19 cellular contexts compared by ENCODE assay signal in genomic region chr16:74291577-74292208, GRCh38. TPM values are rescaled to one million over a fixed set of nuclear protein-coding genes. Genes with fewer than 3 reads are reported as not detected.
DNase-seq lines count a peak whose midpoint lies in the region; ATAC-seq, FAIRE-seq and TF ChIP-seq lines count a peak whose summit lies in the region.
"Had no signal": no experiment of that assay in that cellular context is flagged by ENCODE, and none has a peak within 500 bp of the region (broad histone marks: within the 10 kb centered on the region; RNA-seq: fewer than 3 reads in every experiment).

No MANE protein-coding gene starts in this region.

- no peak overlapping the region for H3K9ac ChIP-seq in HepG2 (ENCODE audit: insufficient read depth, low read depth, low read length)

- no peaks in the 10 kb centered on the region for H3K9me2 ChIP-seq in DOHH2 (replicated peaks; ENCODE audit: control insufficient read depth, low read length)

- intact Hi-C loops in HepG2 (cut with micrococcal nuclease; ENCODE audit: unreplicated experiment): no loop called here

- TF ChIP-seq EP300 in HepG2 (IDR thresholded peaks at IDR 0.05; ENCODE audit: low read depth in 2 of 2, low read length in 2 of 2): no peak
- TF ChIP-seq EP300 in HepG2 (CRISPR knock-in tag; IDR thresholded peaks at IDR 0.05; ENCODE audit: borderline replicate concordance): no peak

- H3K27me3 ChIP-seq in DOHH2 (ENCODE audit: control insufficient read depth, low read length) (no peaks in the 10 kb centered on the region), MG63 (no peaks in the 10 kb centered on the region), esophagus (ENCODE audit: control insufficient read depth in 1 of 2, insufficient read depth in 2 of 2, low read length in 2 of 2) (no peaks in the 10 kb centered on the region), HepG2 (ENCODE audit: control insufficient read depth in 1 of 2, insufficient read depth in 2 of 2, low read length in 2 of 2) (no peaks in the 10 kb centered on the region; a peak in 1 of 5 replicates)
- H3K27me3 ChIP-seq: cardiac muscle cell, gastrocnemius medialis had no signal

- H3K27ac ChIP-seq in DOHH2 (ENCODE audit: low read depth, low read length) (no peak overlapping the region), esophagus (ENCODE audit: low read depth in 2 of 2, low read length in 1 of 2) (peak overlapping the region; percentile 21 to 38), HepG2 (ENCODE audit: extremely low read length, insufficient read depth, low read length) (no peak overlapping the region)
- H3K27ac ChIP-seq: cardiac muscle cell, gastrocnemius medialis, HL-60 had no signal

- H3K4me1 ChIP-seq in DOHH2 (ENCODE audit: control insufficient read depth, low read length) (peaks cover 26% of the 10 kb centered on the region), esophagus (ENCODE audit: control insufficient read depth in 2 of 2, insufficient read depth in 2 of 2, low read length in 1 of 2) (peaks cover 0 to 4% of the 10 kb centered on the region in 2 donors), HepG2 (ENCODE audit: insufficient read depth, low read length) (peaks cover 14% of the 10 kb centered on the region)

- WGBS in esophagus, 2 donors: 83 to 89% methylated on average over 1 of the region's 1 CpG
- WGBS in HepG2 (ENCODE audit: low lambda C conversion rate): 61% methylated on average over 1 of the region's 1 CpG

- H3K4me1 Mint-ChIP-seq in activated T-cell treated with anti-CD3 and anti-CD28 coated beads, Interleukin-2, amount 50 U/mL, for 24 hours (ENCODE audit: low read depth): peaks cover 15% of the 10 kb centered on the region

- H3K36me3 Mint-ChIP-seq in activated T-cell treated with anti-CD3 and anti-CD28 coated beads, Interleukin-2, amount 50 U/mL, for 24 hours (ENCODE audit: low read depth): peaks cover 30% of the 10 kb centered on the region

- no peak for TF ChIP-seq RAD21 in HepG2 (CRISPR knock-in tag; IDR thresholded peaks at IDR 0.05)

- DNase-seq in MG63: peak; percentile 76
- no peak for DNase-seq in HepG2 (ENCODE audit: low spot score)
- no peak for DNase-seq in activated T-cell treated with anti-CD3 and anti-CD28 coated beads, Interleukin-2, amount 50 U/mL, for 24 hours
- no peak for DNase-seq in NCI-H526 (lab: John Stamatoyannopoulos, UW)
- DNase-seq: activated CD8-positive, alpha-beta T cell treated with anti-CD3 and anti-CD28 coated beads for 36 hours; AML-193; COR-L47; gastrocnemius medialis; naive B cell; NCI-H1417; SHP77; T-helper 1 cell had no signal

- H2AFZ ChIP-seq in HepG2 (ENCODE audit: low read length): no peak overlapping the region

- no peaks in the 10 kb centered on the region for H4K20me1 ChIP-seq in DOHH2 (ENCODE audit: control insufficient read depth, insufficient read depth, low read depth, low read length)
- no peaks in the 10 kb centered on the region for H4K20me1 ChIP-seq in HepG2 (ENCODE audit: insufficient read depth, low read length)

- H3K36me3 ChIP-seq in DOHH2 (ENCODE audit: control insufficient read depth, low read length) (peaks cover under 1% of the 10 kb centered on the region; the same call in 1 of the 2 replicates), MG63 (no peaks in the 10 kb centered on the region), esophagus (ENCODE audit: control insufficient read depth in 2 of 2, insufficient read depth in 2 of 2, low read length in 1 of 2) (no peaks in the 10 kb centered on the region), HepG2 (replicated peaks in 1 of 2; ENCODE audit: control insufficient read depth in 1 of 2, insufficient read depth in 2 of 2, low read length in 2 of 2) (no peaks in the 10 kb centered on the region)
- H3K36me3 ChIP-seq: cardiac muscle cell, gastrocnemius medialis had no signal

- H3K27ac Mint-ChIP-seq in activated T-cell treated with anti-CD3 and anti-CD28 coated beads, Interleukin-2, amount 50 U/mL, for 24 hours: no peak overlapping the region
- H3K27ac Mint-ChIP-seq: activated CD8-positive, alpha-beta T cell treated with anti-CD3 and anti-CD28 coated beads for 36 hours; progenitor cell of endocrine pancreas had no signal

- no peak overlapping the region for H3K4me3 Mint-ChIP-seq in activated T-cell treated with anti-CD3 and anti-CD28 coated beads, Interleukin-2, amount 50 U/mL, for 24 hours
- H3K4me3 Mint-ChIP-seq: activated CD8-positive, alpha-beta T cell treated with anti-CD3 and anti-CD28 coated beads for 36 hours had no signal

- POLR2A ChIA-PET in HepG2 (lab: Yijun Ruan, JAX): no interaction called here

- CTCF ChIA-PET in HepG2 (lab: Yijun Ruan, JAX; ENCODE audit: low intra/inter-chr PET ratio, low total read pairs): no interaction called here

- BruUV-seq in HepG2 (replicated peaks; lab: Mats Ljungman, UMichigan): no TSS peak

- peaks cover 6% of the 10 kb centered on the region; the same call in 1 of the 2 replicates for H3F3A ChIP-seq in DOHH2 (ENCODE audit: control insufficient read depth, insufficient read depth)

- no peak for FAIRE-seq in HepG2 (lab: Jason Lieb, UNC)
- FAIRE-seq: H1 had no signal

- H3K79me2 ChIP-seq in DOHH2 (ENCODE audit: control insufficient read depth, low read length): peaks cover 26% of the 10 kb centered on the region
- H3K79me2 ChIP-seq in HepG2 (ENCODE audit: insufficient read depth, low read length): peaks cover 1% of the 10 kb centered on the region

- H3K4me3 ChIP-seq in DOHH2 (ENCODE audit: low read length) (no peak overlapping the region), MG63 (no peak overlapping the region), esophagus (ENCODE audit: low read depth in 1 of 2, low read length in 2 of 2) (no peak overlapping the region), HepG2 (replicated peaks in 1 of 3; ENCODE audit: insufficient read depth in 1 of 3, low read depth in 2 of 3, low read length in 3 of 3) (no peak overlapping the region)
- H3K4me3 ChIP-seq: cardiac muscle cell, gastrocnemius medialis had no signal

- H3K9me3 Mint-ChIP-seq in activated T-cell treated with anti-CD3 and anti-CD28 coated beads, Interleukin-2, amount 50 U/mL, for 24 hours: peaks cover 5% of the 10 kb centered on the region

- no peaks in the 10 kb centered on the region for H3K27me3 Mint-ChIP-seq in activated T-cell treated with anti-CD3 and anti-CD28 coated beads, Interleukin-2, amount 50 U/mL, for 24 hours
- H3K27me3 Mint-ChIP-seq: activated CD8-positive, alpha-beta T cell treated with anti-CD3 and anti-CD28 coated beads for 36 hours; naive B cell; progenitor cell of endocrine pancreas had no signal

- no peak for TF ChIP-seq POLR2A in HepG2 (IDR thresholded peaks at IDR 0.05; ENCODE audit: insufficient read depth in 1 of 2, low read depth in 2 of 2, low read length in 2 of 2)

- ATAC-seq in HepG2 (no peak), HG02938 (IDR thresholded peaks at IDR 0.05; ENCODE audit: unreplicated experiment) (no peak)
- ATAC-seq: activated CD8-positive, alpha-beta T cell treated with anti-CD3 and anti-CD28 coated beads for 36 hours had no signal

- H3K9me3 ChIP-seq in DOHH2 (ENCODE audit: control insufficient read depth, insufficient read depth, low read length): no peaks in the 10 kb centered on the region
- H3K9me3 ChIP-seq in MG63: peaks cover 9% of the 10 kb centered on the region
- H3K9me3 ChIP-seq in esophagus (ENCODE audit: control insufficient read depth in 2 of 2, insufficient read depth in 1 of 2, low read depth in 1 of 2, low read length in 1 of 2): no peaks in the 10 kb centered on the region
- peaks cover 13% of the 10 kb centered on the region; the same call in 1 of the 2 replicates for H3K9me3 ChIP-seq in HepG2 (ENCODE audit: low read length)
- H3K9me3 ChIP-seq: gastrocnemius medialis had no signal

- TF ChIP-seq CTCF in DOHH2 (IDR thresholded peaks at IDR 0.05; ENCODE audit: low read depth, low read length, poor library complexity, severe bottlenecking) (no peak), HepG2 (CRISPR knock-in tag; IDR thresholded peaks at IDR 0.05) (no peak)

- in situ Hi-C loops in HepG2 (cut with HindIII; ENCODE audit: extremely low pct_ligation_motif_present, low pct_unique_long_range_greater_than_20kb): no loop called here

- H3K4me2 ChIP-seq in DOHH2 (ENCODE audit: low read length) (peak overlapping the region; percentile 48), HepG2 (ENCODE audit: low read depth, low read length) (no peak overlapping the region)

TF ChIP-seq in HepG2, 621 proteins besides CTCF, POLR2A, EP300 and RAD21 (continues in another document):
- no peak for TF ChIP-seq ZNF235 (CRISPR knock-in tag; IDR thresholded peaks at IDR 0.05; ENCODE audit: borderline replicate concordance)
- no peak for TF ChIP-seq ONECUT2 (CRISPR knock-in tag; IDR thresholded peaks at IDR 0.05)
- TF ChIP-seq ZNF331 (CRISPR knock-in tag; IDR thresholded peaks at IDR 0.05): peak; percentile 100

RNA-seq across cellular contexts. Expression of gene PSMD7, which starts 4.9 kb away (rescaled TPM):
- total RNA-seq in MG63 (2014; rRNA removed; shearing (Covaris generic); ENCODE audit: low replicate concordance): 121 and 283 TPM in 2 replicates
- polyA plus RNA-seq in esophagus: 10 to 100 TPM; 29.8 to 84.2 TPM
- 224 and 322 TPM in 2 replicates for total RNA-seq in HepG2 (2016; rRNA removed; fragmentation: Illumina TruSeq; extraction: Trizol)
- total RNA-seq in HepG2 (2016; cell fraction: cytosol; rRNA removed; fragmentation: Illumina TruSeq; extraction: Trizol; ENCODE audit: low read depth): 39.2 and 39.5 TPM in 2 replicates
- total RNA-seq in HepG2 (2016; cell fraction: insoluble cytoplasmic fraction; rRNA removed; fragmentation: Illumina TruSeq; extraction: Trizol): 228 and 320 TPM in 2 replicates
- 67.0 and 70.1 TPM in 2 replicates for total RNA-seq in HepG2 (2016; cell fraction: membrane; rRNA removed; fragmentation: Illumina TruSeq; extraction: Trizol)
- 118 and 124 TPM in 2 replicates for total RNA-seq in HepG2 (2016; cell fraction: nucleus; rRNA removed; fragmentation: Illumina TruSeq; extraction: Trizol)
- polyA plus RNA-seq in HepG2 (2011; rRNA removed): 104 and 105 TPM in 2 replicates
- polyA plus RNA-seq in HepG2 (2011; cell fraction: cytosol; rRNA removed): 82.0 and 102 TPM in 2 replicates
- 52.0 and 54.1 TPM in 2 replicates for polyA plus RNA-seq in HepG2 (2011; cell fraction: nucleus; rRNA removed)
- polyA plus RNA-seq in HepG2 (2012): 127 and 139 TPM in 2 replicates
- 33.0 and 33.5 TPM in 2 replicates for polyA plus RNA-seq in HepG2 (2016; cell fraction: cytosol; fragmentation: Illumina TruSeq; extraction: Trizol; ENCODE audit: low read depth)
- polyA plus RNA-seq in HepG2 (2016; cell fraction: insoluble cytoplasmic fraction; fragmentation: Illumina TruSeq; extraction: Trizol; ENCODE audit: low read depth): 334 and 339 TPM in 2 replicates
- 42.4 and 43.9 TPM in 2 replicates for polyA plus RNA-seq in HepG2 (2016; cell fraction: membrane; fragmentation: Illumina TruSeq; extraction: Trizol; ENCODE audit: low read depth)
- 161 and 163 TPM in 2 replicates for polyA plus RNA-seq in HepG2 (2016; cell fraction: nucleus; fragmentation: Illumina TruSeq; extraction: Trizol; ENCODE audit: insufficient read depth, low read depth)
- 83.5 and 125 TPM in 2 replicates for polyA minus RNA-seq in HepG2 (2011; rRNA and poly(A)+ RNA removed; ENCODE audit: low replicate concordance)
- 53.7 and 59.7 TPM in 2 replicates for polyA minus RNA-seq in HepG2 (2011; cell fraction: cytosol; rRNA and poly(A)+ RNA removed)
- 85.5 and 88.6 TPM in 2 replicates for polyA minus RNA-seq in HepG2 (2011; cell fraction: nucleus; rRNA and poly(A)+ RNA removed)

Comparison
In these comparisons a context has a peak if more than half of its experiments do, and no peak if none do; other contexts are left out.
1. H3K27ac ChIP-seq: peak in esophagus (2 of 2); none in DOHH2 (single experiment) and HepG2 (single experiment).